In the genomic region with DNA sequence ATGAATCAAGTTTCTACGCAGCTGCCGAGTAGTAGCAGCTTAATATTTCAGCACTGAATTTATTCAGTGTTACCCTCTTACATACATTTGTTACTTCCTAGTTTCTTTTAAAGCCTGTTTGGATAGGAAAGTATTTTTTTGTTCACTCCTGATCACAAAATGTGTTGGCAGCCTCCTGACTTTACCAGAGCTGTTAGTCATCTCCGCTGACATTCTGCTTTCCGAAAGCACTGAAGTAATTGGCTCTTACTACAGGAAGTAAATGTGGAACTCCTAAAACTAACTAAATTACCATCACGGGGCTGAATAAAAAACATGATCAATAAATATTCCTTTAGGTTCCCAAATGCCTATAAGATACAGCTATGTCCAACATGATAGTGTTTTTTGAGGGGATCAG, we compare ENCODE assay signal across 8 cellular contexts.
DNase-seq lines count a peak whose midpoint lies in the region; ATAC-seq and TF ChIP-seq lines count a peak whose summit lies in the region.

No MANE protein-coding gene starts in this region.

- peaks cover 2 to 30% of the 10 kb centered on the region in 2 donors for H3K4me1 ChIP-seq in ascending aorta
- H3K4me1 ChIP-seq in mucosa of descending colon (ENCODE audit: low read depth), result peaks cover 3% of the 10 kb centered on the region

- DNase-seq in EH (ENCODE audit: low read depth) (peak; percentile 71), ascending aorta (ENCODE audit: low spot score in 2 of 2) (peak in 1 of 2 donors; percentile 76), mucosa of descending colon (no peak), Kasumi-1 (lab: John Stamatoyannopoulos, UW) (no peak), GM13977 (ENCODE audit: low spot score) (no peak), NCI-H1105 treated with DMSO at 0.1 percent for 48 hours (lab: John Stamatoyannopoulos, UW) (no peak)

- intact Hi-C loops in ascending aorta (cut with DNase I) (loop anchor here (2.0 kb wide), 1 partner anchor 17 kb away; no protein-coding TSS in a partner anchor), mucosa of descending colon (cut with DNase I, micrococcal nuclease) (no loop called here)

- H3K9me3 ChIP-seq in ascending aorta (no peaks in the 10 kb centered on the region), mucosa of descending colon (no peaks in the 10 kb centered on the region)

- in situ Hi-C loops in GM13977 (cut with MboI; ENCODE audit: low pct_unique_long_range_greater_than_20kb, low sequenced_read_pairs, unreplicated experiment), result no loop called here

- H3K4me3 ChIP-seq in ascending aorta (peak overlapping the region; percentile 22 to 49), mucosa of descending colon (no peak overlapping the region)

- TF ChIP-seq CTCF in ascending aorta (IDR thresholded peaks at IDR 0.05) (no peak), mucosa of descending colon (IDR thresholded peaks at IDR 0.05) (no peak), GM13977 (IDR thresholded peaks at IDR 0.05; ENCODE audit: extremely low read depth, insufficient read depth, missing control alignments) (no peak)

- no peaks in the 10 kb centered on the region for H3K27me3 ChIP-seq in ascending aorta

- ATAC-seq in HG02885 (IDR thresholded peaks at IDR 0.05; ENCODE audit: poor library complexity, unreplicated experiment), result peak; percentile 64
- ATAC-seq in mucosa of descending colon, result peak; percentile 89
- no peak for ATAC-seq in HG03432 (IDR thresholded peaks at IDR 0.05; ENCODE audit: unreplicated experiment)

- H3K36me3 ChIP-seq in ascending aorta (no peaks in the 10 kb centered on the region), mucosa of descending colon (ENCODE audit: low read depth) (no peaks in the 10 kb centered on the region)

- H3K27ac ChIP-seq in ascending aorta, result peak overlapping the region; percentile 51 to 71
